In genomic region chr16:51112311-51112710, GRCh38 we compare ENCODE assay signal across 27 cellular contexts. TPM values are rescaled to one million over a fixed set of nuclear protein-coding genes. Genes with fewer than 3 reads are reported as not detected.
DNase-seq lines count a peak whose midpoint lies in the region; ATAC-seq and TF ChIP-seq lines count a peak whose summit lies in the region.
"Had no signal": no experiment of that assay in that cellular context is flagged by ENCODE, and none has a peak within 500 bp of the region (broad histone marks: within the 10 kb centered on the region; RNA-seq: fewer than 3 reads in every experiment).

No MANE protein-coding gene starts in this region.

- peaks cover 6% of the 10 kb centered on the region; the same call in 2 of the 3 replicates for H3K9me3 Mint-ChIP-seq in GM23338
- no peaks in the 10 kb centered on the region for H3K9me3 Mint-ChIP-seq in nephron
- H3K9me3 Mint-ChIP-seq in activated naive CD8-positive, alpha-beta T cell treated with anti-CD3 and anti-CD28 coated beads for 36 hours = no peaks in the 10 kb centered on the region

- no peaks in the 10 kb centered on the region for H3K9me3 ChIP-seq in smooth muscle cell (replicated peaks; ENCODE audit: low read depth)
- H3K9me3 ChIP-seq: BE2C, BLaER1 had no signal

- H3K27me3 Mint-ChIP-seq in GM23338 (ENCODE audit: insufficient read depth, low read depth, poor library complexity) (peaks cover 31% of the 10 kb centered on the region), nephron (ENCODE audit: low read depth) (peaks cover 81% of the 10 kb centered on the region)
- H3K27me3 Mint-ChIP-seq in activated naive CD8-positive, alpha-beta T cell treated with anti-CD3 and anti-CD28 coated beads for 36 hours = peaks cover 60% of the 10 kb centered on the region

- H3K4me3 Mint-ChIP-seq in GM23338 (peak overlapping the region; percentile 44; the same call in 1 of the 3 replicates), nephron (peak overlapping the region in 1 of 3 experiments; percentile 10)
- no peak overlapping the region for H3K4me3 Mint-ChIP-seq in activated naive CD8-positive, alpha-beta T cell treated with anti-CD3 and anti-CD28 coated beads for 36 hours
- H3K4me3 Mint-ChIP-seq: CD4-positive, alpha-beta memory T cell; CD4-positive, CD25-positive, alpha-beta regulatory T cell; CD8-positive, alpha-beta memory T cell had no signal

- H3F3A ChIP-seq in GM23338 (replicated peaks; ENCODE audit: low read depth) = 0 out of 2 replicates have a peak, but pooled peaks cover 9% of the 10 kb centered on the region
- H3F3A ChIP-seq in smooth muscle cell (ENCODE audit: low read depth) = no peaks in the 10 kb centered on the region

- TF ChIP-seq CTCF in GM23338 (conservative IDR thresholded peaks at IDR 0.05; ENCODE audit: low read depth in 2 of 2) = no peak
- no peak for TF ChIP-seq CTCF in nephron (IDR thresholded peaks at IDR 0.05; ENCODE audit: unreplicated experiment in 3 of 3)
- no peak for TF ChIP-seq CTCF in smooth muscle cell (IDR thresholded peaks at IDR 0.05; ENCODE audit: borderline replicate concordance, insufficient read depth, poor library complexity, severe bottlenecking)

- ATAC-seq in GM23338 (no peak), left lobe of liver (peak; percentile 10)
- ATAC-seq: GM12878 had no signal

- H4K20me1 ChIP-seq in GM23338 (replicated peaks; ENCODE audit: insufficient read depth) (no peaks in the 10 kb centered on the region), smooth muscle cell (ENCODE audit: low read depth) (no peaks in the 10 kb centered on the region)
- H4K20me1 ChIP-seq: BLaER1 had no signal

- H3K27ac ChIP-seq in GM23338 (ENCODE audit: low read depth) = no peak overlapping the region
- no peak overlapping the region for H3K27ac ChIP-seq in smooth muscle cell (ENCODE audit: low read depth)
- H3K27ac ChIP-seq: BLaER1 had no signal

- H3K4me3 ChIP-seq in GM23338 (no peak overlapping the region), H7 (ENCODE audit: insufficient read depth, low read depth, low read length) (no peak overlapping the region), smooth muscle cell (no peak overlapping the region)
- H3K4me3 ChIP-seq: GM12878 had no signal

- H3K79me2 ChIP-seq in GM23338 (replicated peaks; ENCODE audit: insufficient read depth) (no peaks in the 10 kb centered on the region), smooth muscle cell (ENCODE audit: low read depth) (no peaks in the 10 kb centered on the region)

- H3K9me2 ChIP-seq in GM23338 (ENCODE audit: insufficient read depth) = no peaks in the 10 kb centered on the region

- peaks cover 41% of the 10 kb centered on the region for H3K4me1 ChIP-seq in GM23338 (ENCODE audit: insufficient read depth)
- peaks cover 18% of the 10 kb centered on the region for H3K4me1 ChIP-seq in smooth muscle cell (ENCODE audit: low read depth)
- H3K4me1 ChIP-seq: BE2C had no signal

- H3K27me3 ChIP-seq in GM23338 (ENCODE audit: insufficient read depth) (peaks cover 27% of the 10 kb centered on the region), H7 (ENCODE audit: control insufficient read depth, insufficient read depth, low read length) (peaks cover 12% of the 10 kb centered on the region), smooth muscle cell (ENCODE audit: low read depth) (peaks cover 50% of the 10 kb centered on the region)

- H2AFZ ChIP-seq in GM23338 = no peak overlapping the region
- H2AFZ ChIP-seq in smooth muscle cell (ENCODE audit: low read depth) = no peak overlapping the region

- no peaks in the 10 kb centered on the region for H3K36me3 ChIP-seq in GM23338 (ENCODE audit: insufficient read depth)
- no peaks in the 10 kb centered on the region for H3K36me3 ChIP-seq in H7 (replicated peaks; ENCODE audit: control insufficient read depth, insufficient read depth, low read length)
- no peaks in the 10 kb centered on the region for H3K36me3 ChIP-seq in smooth muscle cell (ENCODE audit: low read depth)
- H3K36me3 ChIP-seq: BE2C, BLaER1 had no signal

- H3K27ac Mint-ChIP-seq in GM23338 (no peak overlapping the region; the same call in 1 of the 2 replicates), nephron (peak overlapping the region; percentile 18 to 81 (median 22))
- no peak overlapping the region for H3K27ac Mint-ChIP-seq in activated naive CD8-positive, alpha-beta T cell treated with anti-CD3 and anti-CD28 coated beads for 36 hours
- H3K27ac Mint-ChIP-seq: CD14-positive monocyte; CD4-positive, alpha-beta memory T cell; CD4-positive, CD25-positive, alpha-beta regulatory T cell; CD8-positive, alpha-beta memory T cell had no signal

- 74% methylated on average over 4 of the region's 4 CpGs for WGBS in smooth muscle cell (ENCODE audit: low lambda C conversion rate)

- H3K4me1 Mint-ChIP-seq in GM23338 (peaks cover 54% of the 10 kb centered on the region), nephron (peaks cover 55% of the 10 kb centered on the region)
- H3K4me1 Mint-ChIP-seq in activated naive CD8-positive, alpha-beta T cell treated with anti-CD3 and anti-CD28 coated beads for 36 hours = peaks cover 4% of the 10 kb centered on the region
- H3K4me1 Mint-ChIP-seq: CD14-positive monocyte; CD4-positive, alpha-beta memory T cell; CD4-positive, CD25-positive, alpha-beta regulatory T cell; CD8-positive, alpha-beta memory T cell had no signal

- H3K36me3 Mint-ChIP-seq in GM23338 (ENCODE audit: low read depth) = peaks cover 7% of the 10 kb centered on the region; the same call in 1 of the 3 replicates
- H3K36me3 Mint-ChIP-seq in nephron (ENCODE audit: low read depth) = no peaks in the 10 kb centered on the region
- H3K36me3 Mint-ChIP-seq in activated naive CD8-positive, alpha-beta T cell treated with anti-CD3 and anti-CD28 coated beads for 36 hours = no peaks in the 10 kb centered on the region
- H3K36me3 Mint-ChIP-seq: CD14-positive monocyte; CD4-positive, alpha-beta memory T cell; CD4-positive, CD25-positive, alpha-beta regulatory T cell; CD8-positive, alpha-beta memory T cell had no signal

- no peak overlapping the region for H3K9ac ChIP-seq in smooth muscle cell (ENCODE audit: low read depth)
- H3K9ac ChIP-seq: BLaER1 had no signal

- peak overlapping the region; percentile 94 for H3K4me2 ChIP-seq in GM23338
- H3K4me2 ChIP-seq in smooth muscle cell = no peak overlapping the region

- DNase-seq in GM23338 (ENCODE audit: low spot score) (no peak), H7 (peak; percentile 24), left lobe of liver (ENCODE audit: low spot score) (no peak), smooth muscle cell (lab: John Stamatoyannopoulos, UW; ENCODE audit: unreplicated experiment) (no peak), NCI-H187 treated with DMSO at 0.1 percent for 48 hours (lab: John Stamatoyannopoulos, UW) (no peak)
- DNase-seq in activated naive CD8-positive, alpha-beta T cell treated with anti-CD3 and anti-CD28 coated beads for 36 hours = no peak
- DNase-seq in effector CD8-positive, alpha-beta T cell (lab: John Stamatoyannopoulos, UW) = no peak
- DNase-seq: 8988T; ACHN; BE2C; C1 segment of cervical spinal cord; CD4-positive, alpha-beta memory T cell; CD4-positive, CD25-positive, alpha-beta regulatory T cell; CD8-positive, alpha-beta memory T cell; COR-L47; DMS 273 treated with DMSO at 0.1 percent for 48 hours; DMS153; DMS53; DMS79; DND-41; EL; GDM1 had no signal

RNA-seq across cellular contexts. Expression of gene SALL1, which starts 38.8 kb away (rescaled TPM):
- 20.2 and 22.7 TPM in 2 replicates for total RNA-seq in GM23338 (2014; rRNA removed; shearing (Covaris generic))
- 9.0 and 9.4 TPM in 2 replicates for polyA plus RNA-seq in GM23338 (2016; fragmentation: Nextera tagmentation; extraction: Ambion mirVana)
- 33.4 and 38.2 TPM in 2 replicates for total RNA-seq in H7 (2014; rRNA removed; shearing (Covaris generic))
- total RNA-seq in left lobe of liver = 27.9 TPM
- 1.7 and 6.2 TPM in 2 replicates for total RNA-seq in smooth muscle cell
- 1.6 and 2.2 TPM in 2 replicates for polyA plus RNA-seq in smooth muscle cell
- total RNA-seq in activated naive CD8-positive, alpha-beta T cell treated with anti-CD3 and anti-CD28 coated beads for 36 hours = not detected
- total RNA-seq: CD4-positive, alpha-beta memory T cell; CD4-positive, CD25-positive, alpha-beta regulatory T cell; CD8-positive, alpha-beta memory T cell; G401 had no signal
- polyA plus RNA-seq: CD14-positive monocyte; CD4-positive, alpha-beta memory T cell; CD4-positive, CD25-positive, alpha-beta regulatory T cell; CD8-positive, alpha-beta memory T cell had no signal

Comparison
In these comparisons a context has a peak if more than half of its experiments do, and no peak if none do; other contexts are left out.
1. H3K27ac Mint-ChIP-seq: peak in nephron (3 of 3); none in GM23338 (single experiment) and activated naive CD8-positive, alpha-beta T cell treated with anti-CD3 and anti-CD28 coated beads for 36 hours (single experiment).